ENCODE assay signal across 1 cellular context in the genomic region with DNA sequence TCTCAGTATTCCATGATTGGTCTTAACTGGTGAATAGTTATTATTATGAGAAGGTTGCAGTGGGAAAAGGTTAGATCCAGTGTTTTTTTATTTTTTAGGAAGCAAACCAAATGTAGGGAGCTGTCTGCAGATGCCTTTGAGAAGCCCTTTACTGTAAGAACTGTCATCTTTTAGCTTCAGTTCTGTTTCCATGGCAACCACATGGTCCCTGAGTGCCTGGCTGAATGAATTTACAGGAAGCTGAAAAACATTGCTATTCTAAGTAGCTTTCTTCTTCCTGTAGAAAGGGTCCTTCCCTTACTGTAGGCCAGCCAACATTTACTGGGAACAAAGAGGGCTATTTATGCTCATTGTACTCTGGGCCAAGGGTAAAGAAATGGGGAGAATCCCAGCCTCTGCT.
TF ChIP-seq lines count a peak whose summit lies in the region.

No MANE protein-coding gene starts in this region.

TF ChIP-seq in K562, 482 proteins besides CTCF, POLR2A, EP300 and RAD21 (continued from another document):
- no peak for TF ChIP-seq CTCFL (IDR thresholded peaks at IDR 0.05; ENCODE audit: borderline replicate concordance, insufficient read depth, low read depth, low read length, poor library complexity, severe bottlenecking)
- TF ChIP-seq ZBTB33 (CRISPR knock-in tag; IDR thresholded peaks at IDR 0.05) = no peak
TF ChIP-seq in K562: peak in this region for 1.
